Comparison of ENCODE assay signal across 8 cellular contexts in genomic region chr3:186209810-186210752, GRCh38.
A peak's percentile ranks its signal among the peaks of the same experiment; 100 is the strongest.
DNase-seq lines count a peak whose midpoint lies in the region; TF ChIP-seq lines count a peak whose summit lies in the region.

No MANE protein-coding gene starts in this region.

- DNase-seq in GF-D8 (lab: John Stamatoyannopoulos, UW) (peak; percentile 80), KG1 (lab: John Stamatoyannopoulos, UW) (peak; percentile 6), SKM-1 treated with dmso at 0.1 percent for 144 hours (lab: John Stamatoyannopoulos, UW; ENCODE audit: unreplicated experiment) (peak; percentile 78), fibroblast of the aortic adventitia (ENCODE audit: low read depth) (peak; percentile 57), nucleus accumbens (lab: John Stamatoyannopoulos, UW) (peak in 55 of 56 donors; percentile 10 to 95 (median 86)), cerebellar nuclear complex (lab: John Stamatoyannopoulos, UW) (no peak)
- no peak for DNase-seq in activated CD4-positive, alpha-beta T cell treated with anti-CD3 and anti-CD28 coated beads, Interleukin-2, amount 10 ng/mL, durations not matched to agents 7 days and 5 days
- no peak for DNase-seq in CD8-positive, alpha-beta memory T cell

- H3K36me3 Mint-ChIP-seq in activated CD4-positive, alpha-beta T cell treated with anti-CD3 and anti-CD28 coated beads, Interleukin-2, amount 10 ng/mL, durations not matched to agents 7 days and 5 days (ENCODE audit: low read depth), result no peaks in the 10 kb centered on the region
- no peaks in the 10 kb centered on the region for H3K36me3 Mint-ChIP-seq in CD8-positive, alpha-beta memory T cell

- no peak overlapping the region for H3K4me3 ChIP-seq in fibroblast of the aortic adventitia (ENCODE audit: low read depth, low read length)
- no peak overlapping the region for H3K4me3 ChIP-seq in CD8-positive, alpha-beta memory T cell (ENCODE audit: low read length)

- H3K4me1 ChIP-seq in CD8-positive, alpha-beta memory T cell (ENCODE audit: insufficient read depth, low read length), result no peaks in the 10 kb centered on the region

- POLR2A ChIA-PET in activated CD4-positive, alpha-beta T cell treated with anti-CD3 and anti-CD28 coated beads, Interleukin-2, amount 10 ng/mL, durations not matched to agents 7 days and 5 days (lab: Charles Lee), result no interaction called here
- POLR2A ChIA-PET in CD8-positive, alpha-beta memory T cell (lab: Charles Lee), result no interaction called here

- H3K27ac Mint-ChIP-seq in activated CD4-positive, alpha-beta T cell treated with anti-CD3 and anti-CD28 coated beads, Interleukin-2, amount 10 ng/mL, durations not matched to agents 7 days and 5 days, result no peak overlapping the region
- no peak overlapping the region for H3K27ac Mint-ChIP-seq in CD8-positive, alpha-beta memory T cell

- H3K4me3 Mint-ChIP-seq in activated CD4-positive, alpha-beta T cell treated with anti-CD3 and anti-CD28 coated beads, Interleukin-2, amount 10 ng/mL, durations not matched to agents 7 days and 5 days, result no peak overlapping the region
- no peak overlapping the region for H3K4me3 Mint-ChIP-seq in CD8-positive, alpha-beta memory T cell

- no peaks in the 10 kb centered on the region for H3K27me3 ChIP-seq in CD8-positive, alpha-beta memory T cell (ENCODE audit: insufficient read depth, low read length, poor library complexity, severe bottlenecking)

- H3K27me3 Mint-ChIP-seq in activated CD4-positive, alpha-beta T cell treated with anti-CD3 and anti-CD28 coated beads, Interleukin-2, amount 10 ng/mL, durations not matched to agents 7 days and 5 days, result peaks cover 3% of the 10 kb centered on the region
- H3K27me3 Mint-ChIP-seq in CD8-positive, alpha-beta memory T cell, result peaks cover 4 to 9% of the 10 kb centered on the region in 2 donors

- H3K4me1 Mint-ChIP-seq in activated CD4-positive, alpha-beta T cell treated with anti-CD3 and anti-CD28 coated beads, Interleukin-2, amount 10 ng/mL, durations not matched to agents 7 days and 5 days, result peaks cover 9% of the 10 kb centered on the region
- H3K4me1 Mint-ChIP-seq in CD8-positive, alpha-beta memory T cell, result no peaks in the 10 kb centered on the region

- no peaks in the 10 kb centered on the region for H3K9me3 Mint-ChIP-seq in activated CD4-positive, alpha-beta T cell treated with anti-CD3 and anti-CD28 coated beads, Interleukin-2, amount 10 ng/mL, durations not matched to agents 7 days and 5 days
- no peaks in the 10 kb centered on the region for H3K9me3 Mint-ChIP-seq in CD8-positive, alpha-beta memory T cell

- TF ChIP-seq CTCF in fibroblast of the aortic adventitia (IDR thresholded peaks at IDR 0.05; ENCODE audit: insufficient read depth, low read length), result no peak

- CTCF ChIA-PET in activated CD4-positive, alpha-beta T cell treated with anti-CD3 and anti-CD28 coated beads, Interleukin-2, amount 10 ng/mL, durations not matched to agents 7 days and 5 days (lab: Charles Lee), result no interaction called here
- CTCF ChIA-PET in CD8-positive, alpha-beta memory T cell (lab: Charles Lee), result no interaction called here

- no peaks in the 10 kb centered on the region for H3K36me3 ChIP-seq in CD8-positive, alpha-beta memory T cell (ENCODE audit: insufficient read depth, low read length)

- no peaks in the 10 kb centered on the region for H3K9me3 ChIP-seq in CD8-positive, alpha-beta memory T cell (ENCODE audit: low read length)

- H3K27ac ChIP-seq in CD8-positive, alpha-beta memory T cell (ENCODE audit: low read depth, low read length), result no peak overlapping the region

Comparison
In these comparisons a context has a peak if more than half of its experiments do, and no peak if none do; other contexts are left out.
1. DNase-seq: peak in GF-D8 (single experiment), KG1 (single experiment), SKM-1 treated with dmso at 0.1 percent for 144 hours (single experiment), fibroblast of the aortic adventitia (single experiment) and nucleus accumbens (55 of 56); none in activated CD4-positive, alpha-beta T cell treated with anti-CD3 and anti-CD28 coated beads, Interleukin-2, amount 10 ng/mL, durations not matched to agents 7 days and 5 days (single experiment), cerebellar nuclear complex (0 of 2) and CD8-positive, alpha-beta memory T cell (0 of 5).